1 cellular context compared by ENCODE assay signal in genomic region chr5:138336952-138337684, GRCh38.
A peak's percentile ranks its signal among the peaks of the same experiment; 100 is the strongest.
TF ChIP-seq lines count a peak whose summit lies in the region.

No MANE protein-coding gene starts in this region.

TF ChIP-seq in HEK293, 187 proteins besides CTCF, POLR2A, EP300 and RAD21 (continued from another document):
- TF ChIP-seq PRDM2 (tag by site-specific recombination; IDR thresholded peaks at IDR 0.05; ENCODE audit: borderline replicate concordance) (no peak), ZBTB10 (tag by site-specific recombination; IDR thresholded peaks at IDR 0.05) (peak; percentile 87), OSR2 (tag by site-specific recombination; IDR thresholded peaks at IDR 0.05) (0 out of 2 replicates have a peak, but pooled peaks have one; percentile 26), OVOL3 (tag by site-specific recombination; IDR thresholded peaks at IDR 0.05) (0 out of 2 replicates have a peak, but pooled peaks have one; percentile 36), KLF16 (tag by site-specific recombination; IDR thresholded peaks at IDR 0.05) (peak; percentile 84), KLF9 (tag by site-specific recombination; IDR thresholded peaks at IDR 0.05; ENCODE audit: low read depth) (peak; percentile 73; the same call in 1 of the 2 replicates), ZNF391 (tag by site-specific recombination; IDR thresholded peaks at IDR 0.05; ENCODE audit: borderline replicate concordance, low read depth) (peak; percentile 86), ZNF701 (tag by site-specific recombination; IDR thresholded peaks at IDR 0.05) (no peak), ZFHX2 (tag by site-specific recombination; conservative IDR thresholded peaks at IDR 0.05) (peak; percentile 55), ZFP41 (tag by site-specific recombination; IDR thresholded peaks at IDR 0.05; ENCODE audit: borderline replicate concordance) (no peak), ZSCAN18 (tag by site-specific recombination; IDR thresholded peaks at IDR 0.05) (0 out of 2 replicates have a peak, but pooled peaks have one; percentile 69), ZBTB8A (tag by site-specific recombination; IDR thresholded peaks at IDR 0.05) (no peak), ZBTB1 (tag by site-specific recombination; IDR thresholded peaks at IDR 0.05) (peak; percentile 100), ZSCAN5A (tag by site-specific recombination; IDR thresholded peaks at IDR 0.05) (peak; percentile 77; the same call in 1 of the 2 replicates), ZBTB6 (tag by site-specific recombination; IDR thresholded peaks at IDR 0.05) (0 out of 2 replicates have a peak, but pooled peaks have one; percentile 42), ZXDB (tag by site-specific recombination; IDR thresholded peaks at IDR 0.05) (peak; percentile 93; the same call in 1 of the 2 replicates), KLF17 (tag by site-specific recombination; IDR thresholded peaks at IDR 0.05) (peak; percentile 88), PRDM6 (tag by site-specific recombination; IDR thresholded peaks at IDR 0.05) (no peak), ZNF548 (tag by site-specific recombination; IDR thresholded peaks at IDR 0.05) (no peak), ZNF335 (tag by site-specific recombination; conservative IDR thresholded peaks at IDR 0.05) (peak; percentile 99), ZNF366 (tag by site-specific recombination; conservative IDR thresholded peaks at IDR 0.05) (peak; percentile 94), WT1 (tag by site-specific recombination; IDR thresholded peaks at IDR 0.05) (peak; percentile 76), ZNF561 (tag by site-specific recombination; IDR thresholded peaks at IDR 0.05; ENCODE audit: borderline replicate concordance) (peak; percentile 84), PRDM10 (tag by site-specific recombination; IDR thresholded peaks at IDR 0.05) (no peak), IKZF3 (tag by site-specific recombination; IDR thresholded peaks at IDR 0.05) (peak; percentile 86), ZBTB48 (tag by site-specific recombination; IDR thresholded peaks at IDR 0.05) (0 out of 2 replicates have a peak, but pooled peaks have one; percentile 45), GLIS1 (tag by site-specific recombination; IDR thresholded peaks at IDR 0.05) (peak; percentile 81), ATF2 (tag by site-specific recombination; IDR thresholded peaks at IDR 0.05; ENCODE audit: low read depth) (peak; percentile 100), ZNF184 (tag by site-specific recombination; IDR thresholded peaks at IDR 0.05) (peak; percentile 68; the same call in 1 of the 2 replicates), ZNF654 (tag by site-specific recombination; IDR thresholded peaks at IDR 0.05; ENCODE audit: low read depth) (0 out of 2 replicates have a peak, but pooled peaks have one; percentile 6), PRDM1 (tag by site-specific recombination; IDR thresholded peaks at IDR 0.05) (peak; percentile 91), ZNF521 (tag by site-specific recombination; IDR thresholded peaks at IDR 0.05) (no peak)
